In the genomic region with DNA sequence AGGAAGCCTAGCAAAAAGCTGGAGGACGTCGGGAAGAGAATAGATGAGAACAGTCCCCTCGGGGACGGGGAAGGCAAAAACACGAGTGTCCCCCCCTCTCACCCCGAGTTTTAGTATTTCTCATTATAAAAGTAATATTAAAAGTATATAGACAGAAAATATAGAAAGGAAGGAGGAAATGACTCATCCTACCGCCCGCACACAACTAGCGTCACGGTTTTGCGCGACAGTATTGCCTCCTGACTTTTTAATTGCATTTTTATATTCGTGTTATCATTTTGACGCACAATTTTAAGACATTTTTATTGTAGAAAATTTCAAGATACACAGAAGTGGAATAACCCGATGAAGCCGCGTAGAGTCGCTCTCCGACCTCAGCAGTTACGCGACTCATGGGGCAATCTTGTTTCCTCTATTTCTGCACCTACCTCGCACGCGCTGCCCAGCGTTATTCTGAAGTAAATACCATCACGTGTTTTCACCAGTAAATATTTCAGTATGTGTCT, we compare ENCODE assay signal across 8 cellular contexts. TPM values are rescaled to one million over a fixed set of nuclear protein-coding genes. Genes with fewer than 3 reads are reported as not detected.
DNase-seq lines count a peak whose midpoint lies in the region; FAIRE-seq and TF ChIP-seq lines count a peak whose summit lies in the region.

No MANE protein-coding gene starts in this region.

- no peak for TF ChIP-seq CTCF in bronchial epithelial cell (IDR thresholded peaks at IDR 0.05; ENCODE audit: insufficient read depth, low read length, severe bottlenecking)

- H3K36me3 ChIP-seq in bronchial epithelial cell (ENCODE audit: control insufficient read depth, insufficient read depth, low read length) = peaks cover 4% of the 10 kb centered on the region

- no peak for FAIRE-seq in bronchial epithelial cell (lab: Jason Lieb, UNC)

- no peaks in the 10 kb centered on the region for H3K27me3 ChIP-seq in bronchial epithelial cell (ENCODE audit: control insufficient read depth, insufficient read depth, low read length)

- H3K4me3 ChIP-seq in bronchial epithelial cell (ENCODE audit: low read depth, low read length) = peak overlapping the region; percentile 70

- DNase-seq in activated T-cell treated with anti-CD3 and anti-CD28 coated beads for 24 hours (ENCODE audit: low read depth) = peak; percentile 63
- DNase-seq in activated T-cell treated with anti-CD3 and anti-CD28 coated beads, Interleukin-2, amount 50 U/mL, for 1 hour = no peak
- DNase-seq in HUDEP-2 (lab: John Stamatoyannopoulos, UW; ENCODE audit: unreplicated experiment in 76 of 76) = peak in 54 of 76 experiments; percentile 13 to 74 (median 42)
- peak in 3 of 5 experiments; percentile 56 to 91 (median 59) for DNase-seq in T-helper 2 cell
- DNase-seq in bronchial epithelial cell (ENCODE audit: low read depth) = peak; percentile 34
- peak; percentile 74 for DNase-seq in left kidney (ENCODE audit: low read depth, low spot score)
- DNase-seq in stimulated activated CD4-positive, alpha-beta T cell treated with anti-CD3 and anti-CD28 coated beads, Interleukin-4, amount 100 ng/mL, for 24 hours = peak; percentile 75
- no peak for DNase-seq in epidermal melanocyte (ENCODE audit: insufficient read length, low spot score)

RNA-seq across cellular contexts. Expression of a gene that starts 0.7 kb away (rescaled TPM):
- total RNA-seq in bronchial epithelial cell = 10.2 and 12.1 TPM in 2 replicates

RNA-seq across cellular contexts. Expression of a gene that starts 18.9 kb away (rescaled TPM):
- 30.0 and 36.4 TPM in 2 replicates for total RNA-seq in bronchial epithelial cell

RNA-seq across cellular contexts. Expression of a gene that starts 28.2 kb away (rescaled TPM):
- total RNA-seq in bronchial epithelial cell = 83.3 and 83.5 TPM in 2 replicates

RNA-seq across cellular contexts. Expression of a gene that starts 28.5 kb away (rescaled TPM):
- 14.5 and 14.7 TPM in 2 replicates for total RNA-seq in bronchial epithelial cell

Comparison
In these comparisons a context has a peak if more than half of its experiments do, and no peak if none do; other contexts are left out.
1. DNase-seq: peak in activated T-cell treated with anti-CD3 and anti-CD28 coated beads for 24 hours (single experiment), HUDEP-2 (54 of 76), T-helper 2 cell (3 of 5), bronchial epithelial cell (single experiment), left kidney (single experiment) and stimulated activated CD4-positive, alpha-beta T cell treated with anti-CD3 and anti-CD28 coated beads, Interleukin-4, amount 100 ng/mL, for 24 hours (single experiment); none in activated T-cell treated with anti-CD3 and anti-CD28 coated beads, Interleukin-2, amount 50 U/mL, for 1 hour (single experiment) and epidermal melanocyte (single experiment).